13 cellular contexts compared by ENCODE assay signal in genomic region chr16:8858994-8859912, GRCh38. TPM values are rescaled to one million over a fixed set of nuclear protein-coding genes. Genes with fewer than 3 reads are reported as not detected.
A peak's percentile ranks its signal among the peaks of the same experiment; 100 is the strongest.
DNase-seq lines count a peak whose midpoint lies in the region; ATAC-seq, FAIRE-seq and TF ChIP-seq lines count a peak whose summit lies in the region.
"Had no signal": no experiment of that assay in that cellular context is flagged by ENCODE, and none has a peak within 500 bp of the region (broad histone marks: within the 10 kb centered on the region; RNA-seq: fewer than 3 reads in every experiment).

No MANE protein-coding gene starts in this region.

- H3K4me2 ChIP-seq in GM12878 (ENCODE audit: control insufficient read depth, insufficient read depth) = no peak overlapping the region
- H3K4me2 ChIP-seq: SK-N-SH had no signal

- CTCF ChIA-PET in GM12878 (lab: Yijun Ruan, JAX) = interaction anchor here (0.8 to 1.7 kb wide), 3 partner anchors 14 to 21 kb away, joined by 5 to 6 read pairs (median 5); no protein-coding TSS in a partner anchor

- RAD21 ChIA-PET in GM12878 (lab: Charles Lee; ENCODE audit: unreplicated experiment) = interaction anchor here (0.8 to 1.0 kb wide), 2 partner anchors 10 to 40 kb away, joined by 3 read pairs; partner anchors contain the start of gene CARHSP1

- WGBS in GM12878 (ENCODE audit: insufficient coverage, insufficient replicate concordance, low lambda C conversion rate, missing lambda C conversion rate) = 90% methylated on average over 31 of the region's 31 CpGs
- 91 to 95% methylated on average over 28 to 31 of the region's 31 CpGs for WGBS in tibial nerve, 2 donors

- peak overlapping the region; percentile 31 for H3K27ac Mint-ChIP-seq in activated naive CD8-positive, alpha-beta T cell treated with anti-CD3 and anti-CD28 coated beads for 36 hours
- no peak overlapping the region for H3K27ac Mint-ChIP-seq in activated naive CD8-positive, alpha-beta T cell treated with anti-CD3 and anti-CD28 coated beads, Interleukin-2, amount 50 U/mL, for 24 hours
- peak overlapping the region; percentile 59 for H3K27ac Mint-ChIP-seq in memory B cell

- no peak for FAIRE-seq in GM12878 (lab: Jason Lieb, UNC)
- FAIRE-seq: endometrium had no signal

- no peaks in the 10 kb centered on the region for H3K27me3 Mint-ChIP-seq in activated naive CD8-positive, alpha-beta T cell treated with anti-CD3 and anti-CD28 coated beads for 36 hours
- H3K27me3 Mint-ChIP-seq in activated naive CD8-positive, alpha-beta T cell treated with anti-CD3 and anti-CD28 coated beads, Interleukin-2, amount 50 U/mL, for 24 hours = no peaks in the 10 kb centered on the region
- H3K27me3 Mint-ChIP-seq in memory B cell = no peaks in the 10 kb centered on the region

- H3K79me2 ChIP-seq in GM12878 (ENCODE audit: control insufficient read depth, insufficient read depth, low read length) = peaks cover 33% of the 10 kb centered on the region

- H3K27me3 ChIP-seq in GM12878 (replicated peaks in 1 of 2; ENCODE audit: control insufficient read depth in 2 of 2, insufficient read depth in 2 of 2, low read length in 1 of 2) = no peaks in the 10 kb centered on the region
- no peaks in the 10 kb centered on the region for H3K27me3 ChIP-seq in tibial nerve
- H3K27me3 ChIP-seq: tibial artery had no signal

- TF ChIP-seq EP300 in GM12878 (IDR thresholded peaks at IDR 0.05; ENCODE audit: borderline replicate concordance in 1 of 2, control insufficient read depth in 1 of 2, low read depth in 2 of 2, low read length in 2 of 2) = no peak
- TF ChIP-seq EP300 in tibial nerve (IDR thresholded peaks at IDR 0.05) = no peak

- intact Hi-C loops in GM12878 (cut with micrococcal nuclease; ENCODE audit: unreplicated experiment) = no loop called here

- DNase-seq in activated naive CD8-positive, alpha-beta T cell treated with anti-CD3 and anti-CD28 coated beads for 36 hours = no peak
- DNase-seq in activated naive CD8-positive, alpha-beta T cell treated with anti-CD3 and anti-CD28 coated beads, Interleukin-2, amount 50 U/mL, for 24 hours = no peak
- DNase-seq in GM12878 (ENCODE audit: low read depth, low spot score) = no peak
- DNase-seq in memory B cell (ENCODE audit: low spot score in 2 of 2) = no peak
- DNase-seq in tibial nerve (ENCODE audit: low spot score in 2 of 2) = no peak
- no peak for DNase-seq in NCI-H1417 treated with DMSO at 0.1 percent for 48 hours (lab: John Stamatoyannopoulos, UW)
- DNase-seq in mesenteric fat pad (ENCODE audit: low spot score) = no peak
- DNase-seq: occipital lobe, SK-N-SH had no signal

- no peaks in the 10 kb centered on the region for H3K9me3 Mint-ChIP-seq in activated naive CD8-positive, alpha-beta T cell treated with anti-CD3 and anti-CD28 coated beads for 36 hours
- H3K9me3 Mint-ChIP-seq in activated naive CD8-positive, alpha-beta T cell treated with anti-CD3 and anti-CD28 coated beads, Interleukin-2, amount 50 U/mL, for 24 hours = no peaks in the 10 kb centered on the region
- H3K9me3 Mint-ChIP-seq in memory B cell = no peaks in the 10 kb centered on the region

- BruUV-seq in GM12878 (replicated peaks; lab: Mats Ljungman, UMichigan) = no TSS peak

- in situ Hi-C loops in GM12878 (cut with MboI) = no loop called here

- peaks cover 6% of the 10 kb centered on the region for H4K20me1 ChIP-seq in GM12878 (ENCODE audit: control insufficient read depth, insufficient read depth)

- no peak for ATAC-seq in activated naive CD8-positive, alpha-beta T cell treated with anti-CD3 and anti-CD28 coated beads, Interleukin-2, amount 50 U/mL, for 24 hours
- ATAC-seq in GM12878 (no peak), memory B cell (ENCODE audit: low read depth) (no peak), GM18861 (IDR thresholded peaks at IDR 0.05; ENCODE audit: unreplicated experiment) (no peak)

- no peak for TF ChIP-seq RAD21 in GM12878 (IDR thresholded peaks at IDR 0.05; ENCODE audit: insufficient read depth, low read depth, low read length)

- TF ChIP-seq CTCF in GM12878 (IDR thresholded peaks at IDR 0.05 in 2 of 3, conservative IDR thresholded peaks at IDR 0.05 in 1 of 3; ENCODE audit: control insufficient read depth in 2 of 3, extremely low read depth in 1 of 3, insufficient read depth in 1 of 3, low read depth in 3 of 3, low read length in 3 of 3) (no peak), tibial nerve (IDR thresholded peaks at IDR 0.05) (no peak)

- no peak; the same call in 1 of the 2 replicates for TF ChIP-seq POLR2A in GM12878 (IDR thresholded peaks at IDR 0.05; ENCODE audit: low read depth, low read length)
- no peak for TF ChIP-seq POLR2A in tibial nerve (IDR thresholded peaks at IDR 0.05)

- H3K4me3 ChIP-seq in GM12878 (no peak overlapping the region), tibial nerve (peak overlapping the region in 1 of 4 donors; percentile 15)
- H3K4me3 ChIP-seq: tibial artery had no signal

- peaks cover 16 to 39% of the 10 kb centered on the region in 2 experiments for H3K36me3 ChIP-seq in GM12878 (ENCODE audit: control insufficient read depth in 2 of 2, insufficient read depth in 2 of 2, low read length in 1 of 2)
- peaks cover 0 to 47% (median 10%) of the 10 kb centered on the region in 3 donors for H3K36me3 ChIP-seq in tibial nerve

- no peak overlapping the region for H2AFZ ChIP-seq in GM12878 (ENCODE audit: control insufficient read depth, low read depth, low read length)

- H3K36me3 Mint-ChIP-seq in activated naive CD8-positive, alpha-beta T cell treated with anti-CD3 and anti-CD28 coated beads for 36 hours = peaks cover 33% of the 10 kb centered on the region
- H3K36me3 Mint-ChIP-seq in activated naive CD8-positive, alpha-beta T cell treated with anti-CD3 and anti-CD28 coated beads, Interleukin-2, amount 50 U/mL, for 24 hours (ENCODE audit: low read depth) = peaks cover 20% of the 10 kb centered on the region
- H3K36me3 Mint-ChIP-seq in memory B cell = peaks cover 11% of the 10 kb centered on the region

- POLR2A ChIA-PET in GM12878 (lab: Charles Lee) = interaction anchor here (1.5 to 2.5 kb wide), 2 partner anchors 10 to 58 kb away, joined by 3 to 8 read pairs; partner anchors contain the start of gene CARHSP1

- H3K9me3 ChIP-seq in GM12878 (replicated peaks; ENCODE audit: control insufficient read depth, insufficient read depth, low read length) (no peaks in the 10 kb centered on the region; the same call in 2 of the 3 replicates), tibial nerve (no peaks in the 10 kb centered on the region)
- H3K9me3 ChIP-seq: SK-N-SH, tibial artery had no signal

- no peak overlapping the region for H3K9ac ChIP-seq in GM12878 (ENCODE audit: control insufficient read depth, insufficient read depth, low read length)
- H3K9ac ChIP-seq: SK-N-SH had no signal

- H3K27ac ChIP-seq in GM12878 (ENCODE audit: control insufficient read depth, insufficient read depth) (no peak overlapping the region), tibial nerve (peak overlapping the region in 3 of 4 donors; percentile 40 to 94 (median 86))

- peaks cover 32% of the 10 kb centered on the region for H3K4me1 Mint-ChIP-seq in activated naive CD8-positive, alpha-beta T cell treated with anti-CD3 and anti-CD28 coated beads for 36 hours
- H3K4me1 Mint-ChIP-seq in activated naive CD8-positive, alpha-beta T cell treated with anti-CD3 and anti-CD28 coated beads, Interleukin-2, amount 50 U/mL, for 24 hours = peaks cover 24% of the 10 kb centered on the region
- H3K4me1 Mint-ChIP-seq in memory B cell = peaks cover 21% of the 10 kb centered on the region

- peaks cover 1% of the 10 kb centered on the region; the same call in 1 of the 2 replicates for H3K4me1 ChIP-seq in GM12878 (ENCODE audit: control insufficient read depth, insufficient read depth, low read length)
- peaks cover 0 to 78% (median 53%) of the 10 kb centered on the region in 4 donors for H3K4me1 ChIP-seq in tibial nerve

- SMC1A ChIA-PET in GM12878 (lab: Charles Lee; ENCODE audit: uncharacterized antibody, unreplicated experiment) = no interaction called here

- H3K4me3 Mint-ChIP-seq in activated naive CD8-positive, alpha-beta T cell treated with anti-CD3 and anti-CD28 coated beads for 36 hours = no peak overlapping the region
- no peak overlapping the region for H3K4me3 Mint-ChIP-seq in activated naive CD8-positive, alpha-beta T cell treated with anti-CD3 and anti-CD28 coated beads, Interleukin-2, amount 50 U/mL, for 24 hours
- H3K4me3 Mint-ChIP-seq in memory B cell = no peak overlapping the region

RNA-seq across cellular contexts. Expression of gene CARHSP1, which starts 9.6 kb away (rescaled TPM):
- total RNA-seq in activated naive CD8-positive, alpha-beta T cell treated with anti-CD3 and anti-CD28 coated beads for 36 hours = 10 to 100 TPM; 65.2 to 66.4 TPM
- 27.6 and 29.2 TPM in 2 replicates for total RNA-seq in GM12878 (2013; cell fraction: nucleolus; rRNA removed)
- total RNA-seq in GM12878 (2014; rRNA removed) (92.3 and 109 TPM in 2 replicates), GM12878 (2014; rRNA removed; fragmentation: Illumina TruSeq; extraction: Trizol) (40.5 and 45.0 TPM in 2 replicates), GM12878 (2021) (61.3 and 68.6 TPM in 2 replicates), tibial nerve (100 to 1,000 TPM in 3 of 4 donors, 10 to 100 TPM in 1; 90.6 to 169 (median 160) TPM), mesenteric fat pad (90.0 TPM)
- 45.4 TPM for polyA plus RNA-seq in GM12878 (2011; ENCODE audit: low read depth)
- polyA plus RNA-seq in GM12878 (2011; rRNA removed) (39.2 and 65.3 TPM in 2 replicates), GM12878 (2014; fragmentation: Illumina TruSeq; extraction: Trizol) (24.7 and 34.1 TPM in 2 replicates), GM12878 (2014; fragmentation: Nextera tagmentation; extraction: Ambion mirVana) (1 to 10 TPM; 5.5 to 8.4 TPM), GM12878 (2014; rRNA removed) (104 and 112 TPM in 2 replicates), GM12878 (2016; fragmentation: Nextera tagmentation; extraction: Ambion mirVana) (10 to 100 TPM; 83.2 to 86.2 TPM)
- polyA plus RNA-seq in GM12878 (2011; cell fraction: cytosol; rRNA removed) = 94.4 and 162 TPM in 2 replicates
- 80.8 and 81.4 TPM in 2 replicates for polyA plus RNA-seq in GM12878 (2011; cell fraction: nucleus; rRNA removed)
- polyA plus RNA-seq in GM12878 (2012) = 61.2 and 68.1 TPM in 2 replicates
- 81.6 and 120 TPM in 2 replicates for polyA minus RNA-seq in GM12878 (2011; rRNA and poly(A)+ RNA removed)
- 39.4 and 40.0 TPM in 2 replicates for polyA minus RNA-seq in GM12878 (2011; cell fraction: cytosol; rRNA and poly(A)+ RNA removed)
- polyA minus RNA-seq in GM12878 (2011; cell fraction: nucleus; rRNA and poly(A)+ RNA removed) = 15.8 and 26.4 TPM in 2 replicates

RNA-seq across cellular contexts. Expression of gene LITAFD, which starts 22.9 kb away (rescaled TPM):
- total RNA-seq in activated naive CD8-positive, alpha-beta T cell treated with anti-CD3 and anti-CD28 coated beads for 36 hours = not detected
- not detected in 2 replicates for total RNA-seq in GM12878 (2013; cell fraction: nucleolus; rRNA removed)
- total RNA-seq in GM12878 (2014; rRNA removed) = not detected in 2 replicates
- not detected in 2 replicates for total RNA-seq in GM12878 (2014; rRNA removed; fragmentation: Illumina TruSeq; extraction: Trizol)
- total RNA-seq in GM12878 (2021) = not detected in 2 replicates
- polyA plus RNA-seq in GM12878 (2011; ENCODE audit: low read depth) = not detected
- not detected in 2 replicates for polyA plus RNA-seq in GM12878 (2011; rRNA removed)
- not detected in 2 replicates for polyA plus RNA-seq in GM12878 (2011; cell fraction: cytosol; rRNA removed)
- not detected in 2 replicates for polyA plus RNA-seq in GM12878 (2011; cell fraction: nucleus; rRNA removed)
- not detected in 2 replicates for polyA plus RNA-seq in GM12878 (2012)
- not detected in 2 replicates for polyA plus RNA-seq in GM12878 (2014; fragmentation: Illumina TruSeq; extraction: Trizol)
- not detected for polyA plus RNA-seq in GM12878 (2014; fragmentation: Nextera tagmentation; extraction: Ambion mirVana)
- polyA plus RNA-seq in GM12878 (2014; rRNA removed) = not detected in 2 replicates
- polyA plus RNA-seq in GM12878 (2016; fragmentation: Nextera tagmentation; extraction: Ambion mirVana) = not detected
- polyA minus RNA-seq in GM12878 (2011; rRNA and poly(A)+ RNA removed) = not detected in 2 replicates
- polyA minus RNA-seq in GM12878 (2011; cell fraction: cytosol; rRNA and poly(A)+ RNA removed) = not detected in 2 replicates
- not detected in 2 replicates for polyA minus RNA-seq in GM12878 (2011; cell fraction: nucleus; rRNA and poly(A)+ RNA removed)
- not detected for total RNA-seq in tibial nerve
- not detected for total RNA-seq in mesenteric fat pad
- total RNA-seq: glomerular endothelial cell, occipital lobe had no signal
- polyA plus RNA-seq: SK-N-SH had no signal
